Comparison of ENCODE assay signal across 8 cellular contexts in the genomic region with DNA sequence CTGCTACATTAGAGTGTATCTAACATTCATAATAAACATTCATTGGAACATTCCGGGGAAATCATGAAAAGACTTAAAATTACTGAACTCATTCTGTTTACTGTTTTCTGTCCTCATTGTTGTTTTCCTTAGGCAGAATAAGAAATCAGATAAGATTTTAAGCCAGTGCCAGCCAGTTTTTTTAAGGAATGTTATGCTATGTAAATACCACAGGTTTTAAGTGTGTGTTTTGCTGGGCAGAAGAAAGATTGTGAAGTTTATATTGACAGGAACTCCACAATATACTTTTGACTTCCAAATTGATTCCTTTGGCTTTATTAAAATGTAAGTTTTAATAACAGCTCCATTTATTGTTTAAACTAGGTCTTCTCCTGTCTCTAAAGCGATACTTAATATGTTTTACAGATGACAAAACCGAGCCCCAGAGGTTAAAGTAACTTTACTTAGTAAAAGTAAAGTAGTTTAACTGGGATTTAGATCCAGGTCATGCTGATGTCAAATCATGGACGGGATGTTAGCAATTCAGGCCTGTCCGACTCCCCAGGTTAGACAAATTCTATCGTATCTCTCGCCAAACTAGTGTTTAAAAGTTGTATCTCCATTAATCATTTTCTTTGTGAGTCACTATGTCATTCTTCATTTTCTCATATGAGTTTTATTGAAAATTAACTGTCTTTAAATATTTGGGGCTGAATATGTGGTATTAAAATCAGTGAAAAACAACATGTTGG. TPM values are rescaled to one million over a fixed set of nuclear protein-coding genes. Genes with fewer than 3 reads are reported as not detected.
DNase-seq lines count a peak whose midpoint lies in the region; ATAC-seq and TF ChIP-seq lines count a peak whose summit lies in the region.

No MANE protein-coding gene starts in this region.

- TF ChIP-seq CTCF in brain (conservative IDR thresholded peaks at IDR 0.05) = no peak

- H3K4me3 ChIP-seq in aorta (ENCODE audit: low read length in 2 of 2) = peak overlapping the region; percentile 70 to 74

- H3K36me3 ChIP-seq in aorta (ENCODE audit: control insufficient read depth in 1 of 2, insufficient read depth in 2 of 2, low read length in 1 of 2) = no peaks in the 10 kb centered on the region

- no peak for DNase-seq in stimulated activated naive CD8-positive, alpha-beta T cell treated with anti-CD3 and anti-CD28 coated beads, Interleukin-15, Interleukin-2, amounts not matched to agents 100 U/mL and 50 U/mL, for 24 hours
- DNase-seq in medulla oblongata (ENCODE audit: extremely low spot score) (peak; percentile 7), aorta (no peak), NCI-H82 treated with DMSO at 0.1 percent for 48 hours (lab: John Stamatoyannopoulos, UW; ENCODE audit: unreplicated experiment) (no peak), NCI-H187 (lab: John Stamatoyannopoulos, UW) (no peak)

- no peaks in the 10 kb centered on the region for H3K27me3 ChIP-seq in aorta (ENCODE audit: control insufficient read depth in 1 of 2, insufficient read depth in 2 of 2, low read length in 1 of 2)

- H3K4me1 Mint-ChIP-seq in stimulated activated naive CD8-positive, alpha-beta T cell treated with anti-CD3 and anti-CD28 coated beads, Interleukin-15, Interleukin-2, amounts not matched to agents 100 ng/mL and 50 ng/mL, for 24 hours (ENCODE audit: low read depth) = peaks cover 33% of the 10 kb centered on the region
- peaks cover 34% of the 10 kb centered on the region for H3K4me1 Mint-ChIP-seq in brain

- H3K27me3 Mint-ChIP-seq in stimulated activated naive CD8-positive, alpha-beta T cell treated with anti-CD3 and anti-CD28 coated beads, Interleukin-15, Interleukin-2, amounts not matched to agents 100 ng/mL and 50 ng/mL, for 24 hours = no peaks in the 10 kb centered on the region
- peaks cover 11% of the 10 kb centered on the region for H3K27me3 Mint-ChIP-seq in brain

- no peak for ATAC-seq in stimulated activated naive CD8-positive, alpha-beta T cell treated with anti-CD3 and anti-CD28 coated beads, Interleukin-15, Interleukin-2, amounts not matched to agents 100 U/mL and 50 U/mL, for 24 hours
- no peak for ATAC-seq in aorta (ENCODE audit: low FRiP score)
- no peak for ATAC-seq in GM19023 (IDR thresholded peaks at IDR 0.05; ENCODE audit: unreplicated experiment)

- intact Hi-C loops in aorta (cut with DNase I) = no loop called here

- peak overlapping the region; percentile 99 for H3K4me3 Mint-ChIP-seq in stimulated activated naive CD8-positive, alpha-beta T cell treated with anti-CD3 and anti-CD28 coated beads, Interleukin-15, Interleukin-2, amounts not matched to agents 100 ng/mL and 50 ng/mL, for 24 hours
- peak overlapping the region; percentile 94 to 100 (median 97) for H3K4me3 Mint-ChIP-seq in brain

- peak overlapping the region; percentile 43 to 63 for H3K27ac ChIP-seq in aorta (ENCODE audit: low read depth in 1 of 2, low read length in 2 of 2)

- no peaks in the 10 kb centered on the region for H3K9me3 Mint-ChIP-seq in stimulated activated naive CD8-positive, alpha-beta T cell treated with anti-CD3 and anti-CD28 coated beads, Interleukin-15, Interleukin-2, amounts not matched to agents 100 ng/mL and 50 ng/mL, for 24 hours
- peaks cover 0 to 4% (median 0%) of the 10 kb centered on the region in 5 experiments for H3K9me3 Mint-ChIP-seq in brain

- H3K27ac Mint-ChIP-seq in stimulated activated naive CD8-positive, alpha-beta T cell treated with anti-CD3 and anti-CD28 coated beads, Interleukin-15, Interleukin-2, amounts not matched to agents 100 ng/mL and 50 ng/mL, for 24 hours = peak overlapping the region; percentile 10
- H3K27ac Mint-ChIP-seq in brain = peak overlapping the region; percentile 95 to 100 (median 98)

- no peaks in the 10 kb centered on the region for H3K4me1 ChIP-seq in aorta (ENCODE audit: control insufficient read depth in 1 of 2, insufficient read depth in 2 of 2, low read length in 2 of 2)

- H3K36me3 Mint-ChIP-seq in stimulated activated naive CD8-positive, alpha-beta T cell treated with anti-CD3 and anti-CD28 coated beads, Interleukin-15, Interleukin-2, amounts not matched to agents 100 ng/mL and 50 ng/mL, for 24 hours (ENCODE audit: low read depth) = peaks cover 28% of the 10 kb centered on the region
- H3K36me3 Mint-ChIP-seq in brain = no peaks in the 10 kb centered on the region

- 7 to 10% methylated on average over 7 of the region's 7 CpGs for WGBS in aorta, 2 donors

- no peaks in the 10 kb centered on the region for H3K9me3 ChIP-seq in aorta (ENCODE audit: control insufficient read depth, low read length)

RNA-seq across cellular contexts. Expression of gene LARP4, which starts 1.8 kb away (rescaled TPM):
- polyA plus RNA-seq in brain (ENCODE audit: insufficient read depth, low read depth, low replicate concordance) (6.1 TPM), aorta (10 to 100 TPM in 1 of 2 donors, 1 to 10 TPM in 1; 9.3 to 14.7 TPM)
- 10 to 100 TPM; 54.9 to 57.8 TPM for total RNA-seq in aorta

RNA-seq across cellular contexts. Expression of gene FAM186A, which starts 6.0 kb away (rescaled TPM):
- polyA plus RNA-seq in brain (ENCODE audit: insufficient read depth, low read depth, low replicate concordance) (not detected), aorta (under 1 TPM in 1 of 2 donors, not detected in 1; under 0.01 TPM)
- not detected for total RNA-seq in aorta
